12 cellular contexts compared by ENCODE assay signal in genomic region chr1:171389176-171389575, GRCh38.
A peak's percentile ranks its signal among the peaks of the same experiment; 100 is the strongest.
DNase-seq lines count a peak whose midpoint lies in the region; ATAC-seq and TF ChIP-seq lines count a peak whose summit lies in the region.
"Had no signal": no experiment of that assay in that cellular context is flagged by ENCODE, and none has a peak within 500 bp of the region (broad histone marks: within the 10 kb centered on the region; RNA-seq: fewer than 3 reads in every experiment).

No MANE protein-coding gene starts in this region.

- TF ChIP-seq CTCF in HFF-Myc (IDR thresholded peaks at IDR 0.05; ENCODE audit: low read depth, low read length, missing control alignments) (no peak), fibroblast of pulmonary artery (IDR thresholded peaks at IDR 0.05; ENCODE audit: low read length, missing control alignments) (no peak), type B pancreatic cell (conservative IDR thresholded peaks at IDR 0.05) (no peak), osteocyte (IDR thresholded peaks at IDR 0.05) (no peak)

- H3K4me3 ChIP-seq in HFF-Myc (replicated peaks; ENCODE audit: low read depth, low read length) (no peak overlapping the region), fibroblast of pulmonary artery (replicated peaks; ENCODE audit: low read depth, low read length) (no peak overlapping the region)

- H3K4me1 Mint-ChIP-seq in type B pancreatic cell (ENCODE audit: unreplicated experiment) (no peaks in the 10 kb centered on the region), osteocyte (ENCODE audit: unreplicated experiment) (no peaks in the 10 kb centered on the region), T-helper 17 cell (no peaks in the 10 kb centered on the region)

- no peak for ATAC-seq in T-helper 17 cell

- no peaks in the 10 kb centered on the region for H3K9me3 Mint-ChIP-seq in type B pancreatic cell
- no peaks in the 10 kb centered on the region for H3K9me3 Mint-ChIP-seq in osteocyte (ENCODE audit: unreplicated experiment)

- H3K4me3 Mint-ChIP-seq in type B pancreatic cell: no peak overlapping the region
- H3K4me3 Mint-ChIP-seq in osteocyte (ENCODE audit: unreplicated experiment): no peak overlapping the region
- H3K4me3 Mint-ChIP-seq in T-helper 17 cell: no peak overlapping the region

- no peaks in the 10 kb centered on the region for H3K27me3 Mint-ChIP-seq in type B pancreatic cell
- no peaks in the 10 kb centered on the region for H3K27me3 Mint-ChIP-seq in osteocyte (ENCODE audit: unreplicated experiment)
- H3K27me3 Mint-ChIP-seq in T-helper 17 cell: peaks cover 19% of the 10 kb centered on the region

- H3K9me3 ChIP-seq in T-helper 17 cell (ENCODE audit: control insufficient read depth, low read length, poor library complexity, severe bottlenecking): no peaks in the 10 kb centered on the region

- H3K27ac Mint-ChIP-seq in type B pancreatic cell (no peak overlapping the region), osteocyte (ENCODE audit: unreplicated experiment) (no peak overlapping the region), T-helper 17 cell (no peak overlapping the region)

- H3K36me3 Mint-ChIP-seq in type B pancreatic cell (no peaks in the 10 kb centered on the region), osteocyte (ENCODE audit: unreplicated experiment) (no peaks in the 10 kb centered on the region), T-helper 17 cell (ENCODE audit: low read depth) (no peaks in the 10 kb centered on the region)

- DNase-seq in AG08395 (ENCODE audit: low spot score) (peak; percentile 22), HFF-Myc (ENCODE audit: extremely low read depth, low read depth) (peak; percentile 26), RPMI7951 (ENCODE audit: low read depth) (peak; percentile 3), fibroblast of pulmonary artery (ENCODE audit: low read depth) (peak; percentile 8), type B pancreatic cell (ENCODE audit: extremely low spot score, unreplicated experiment) (no peak), osteocyte (ENCODE audit: extremely low spot score, unreplicated experiment) (no peak), T-helper 17 cell (no peak), AG20443 (ENCODE audit: low spot score) (no peak)
- DNase-seq: NCI-H1417 treated with DMSO at 0.1 percent for 48 hours, NCI-H2029, NCI-H2171, NCI-H446 treated with DMSO at 0.1 percent for 48 hours had no signal

Comparison
In these comparisons a context has a peak if more than half of its experiments do, and no peak if none do; other contexts are left out.
1. DNase-seq: peak in AG08395 (single experiment), HFF-Myc (single experiment), RPMI7951 (single experiment) and fibroblast of pulmonary artery (single experiment); none in type B pancreatic cell (single experiment), osteocyte (single experiment), T-helper 17 cell (0 of 3) and AG20443 (single experiment).